ENCODE assay signal across 8 cellular contexts in the genomic region with DNA sequence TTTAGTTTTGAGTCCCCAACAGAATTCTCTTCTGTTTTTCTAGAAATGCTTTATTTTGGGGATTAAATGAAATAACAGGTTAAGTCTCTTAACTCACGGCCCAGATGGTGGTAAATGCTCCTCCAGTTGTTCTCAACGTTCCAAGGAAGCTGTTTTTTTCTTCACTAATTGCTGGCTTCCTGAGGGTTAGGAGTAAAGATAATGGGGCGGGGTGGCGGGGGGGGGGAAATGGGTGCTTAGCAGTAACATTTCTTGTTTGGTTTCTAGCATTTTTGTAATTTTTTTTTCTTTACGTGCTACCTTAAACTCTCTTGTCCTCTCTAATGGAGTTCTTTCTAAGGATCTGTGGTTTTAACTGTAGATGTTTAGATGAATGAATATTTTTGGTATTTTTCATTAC. TPM values are rescaled to one million over a fixed set of nuclear protein-coding genes. Genes with fewer than 3 reads are reported as not detected.
DNase-seq lines count a peak whose midpoint lies in the region; ATAC-seq and TF ChIP-seq lines count a peak whose summit lies in the region.

No MANE protein-coding gene starts in this region.

- peak; percentile 56 for DNase-seq in ELR (ENCODE audit: low read depth)
- no peak for DNase-seq in OCI-LY7 (ENCODE audit: low spot score)
- no peak for DNase-seq in epithelial cell of esophagus (ENCODE audit: low read depth)
- no peak for DNase-seq in ovary
- DNase-seq in GM03348 (ENCODE audit: low spot score), result no peak

- CTCF ChIA-PET in OCI-LY7 (lab: Charles Lee; ENCODE audit: unreplicated experiment), result no interaction called here

- H3K4me2 ChIP-seq in OCI-LY7 (ENCODE audit: low read length), result peak overlapping the region; percentile 85

- H3K9me3 ChIP-seq in OCI-LY7 (ENCODE audit: low read length) (no peaks in the 10 kb centered on the region), ovary (no peaks in the 10 kb centered on the region)

- ATAC-seq in HG03521 (IDR thresholded peaks at IDR 0.05; ENCODE audit: unreplicated experiment) (no peak), HG02642 (IDR thresholded peaks at IDR 0.05; ENCODE audit: poor library complexity, unreplicated experiment) (no peak), HG03460 (IDR thresholded peaks at IDR 0.05; ENCODE audit: unreplicated experiment) (no peak)

- no TSS peak for BruUV-seq in OCI-LY7 (replicated peaks; lab: Mats Ljungman, UMichigan)

- POLR2A ChIA-PET in OCI-LY7 (lab: Charles Lee), result interaction anchor here (0.8 kb wide), 1 partner anchor 96 kb away, joined by 4 read pairs; no protein-coding TSS in a partner anchor

- H3K27ac ChIP-seq in OCI-LY7 (ENCODE audit: low read depth, low read length, poor library complexity, severe bottlenecking) (peak overlapping the region; percentile 13), ovary (peak overlapping the region; percentile 88 to 93)

- H3K4me1 ChIP-seq in OCI-LY7 (ENCODE audit: insufficient read depth, low read length, poor library complexity, severe bottlenecking) (peaks cover 67% of the 10 kb centered on the region), ovary (ENCODE audit: insufficient read depth) (peaks cover 15% of the 10 kb centered on the region)

- H3K79me2 ChIP-seq in OCI-LY7 (ENCODE audit: insufficient read depth, low read depth, low read length), result peaks cover 72% of the 10 kb centered on the region

- H2AFZ ChIP-seq in OCI-LY7 (ENCODE audit: low read length), result no peak overlapping the region

- intact Hi-C loops in OCI-LY7 (cut with micrococcal nuclease; ENCODE audit: unreplicated experiment) (loop anchor here (10.0 kb wide), 1 partner anchor 408 kb away; a partner anchor contains a TSS), ovary (cut with DNase I) (loop anchor here in 2 of 4 donors (5.0 to 10.0 kb wide), 2 partner anchors 152 to 174 kb away; a partner anchor contains a TSS)

- TF ChIP-seq EP300 in ovary (IDR thresholded peaks at IDR 0.05), result no peak

- peaks cover 64% of the 10 kb centered on the region for H4K20me1 ChIP-seq in OCI-LY7 (ENCODE audit: insufficient read depth, low read length)

- H3K9me2 ChIP-seq in OCI-LY7 (ENCODE audit: insufficient read depth, low read length), result no peaks in the 10 kb centered on the region

- H3K27me3 ChIP-seq in ovary, result no peaks in the 10 kb centered on the region

- peaks cover 71% of the 10 kb centered on the region for H3K36me3 ChIP-seq in OCI-LY7 (ENCODE audit: insufficient read depth, low read length)
- H3K36me3 ChIP-seq in ovary, result no peaks in the 10 kb centered on the region

- TF ChIP-seq POLR2A in ovary (IDR thresholded peaks at IDR 0.05), result no peak

- no peak for TF ChIP-seq CTCF in OCI-LY7 (conservative IDR thresholded peaks at IDR 0.05; ENCODE audit: low read length)
- TF ChIP-seq CTCF in epithelial cell of esophagus (IDR thresholded peaks at IDR 0.05; ENCODE audit: insufficient read depth, low read depth, low read length, missing control alignments), result no peak
- no peak for TF ChIP-seq CTCF in ovary (IDR thresholded peaks at IDR 0.05)

- peak overlapping the region; percentile 97 for H3K4me3 ChIP-seq in OCI-LY7 (ENCODE audit: low read depth, low read length, poor library complexity, severe bottlenecking)
- peak overlapping the region; percentile 100 for H3K4me3 ChIP-seq in epithelial cell of esophagus (ENCODE audit: low read length)
- peak overlapping the region; percentile 79 for H3K4me3 ChIP-seq in ovary

- 1% methylated on average over 5 of the region's 5 CpGs for WGBS in ovary, 3 donors

RNA-seq across cellular contexts. Expression of a gene that starts 2.2 kb away (rescaled TPM):
- 316 and 557 TPM in 2 replicates for total RNA-seq in OCI-LY7 (2014; rRNA removed; shearing (Covaris generic))
- total RNA-seq in OCI-LY7 (2022) (498 and 539 TPM in 2 replicates), ovary (100 to 1,000 TPM; 146 to 345 (median 280) TPM)
- polyA plus RNA-seq in ovary, result 100 to 1,000 TPM; 244 to 267 TPM

RNA-seq across cellular contexts. Expression of a gene that starts 49.1 kb away (rescaled TPM):
- 22.4 and 29.4 TPM in 2 replicates for total RNA-seq in OCI-LY7 (2014; rRNA removed; shearing (Covaris generic))
- 42.5 and 46.5 TPM in 2 replicates for total RNA-seq in OCI-LY7 (2022)
- total RNA-seq in ovary, result 10 to 100 TPM in 6 of 7 donors, 1 to 10 TPM in 1; 8.9 to 24.2 (median 15.5) TPM
- polyA plus RNA-seq in ovary, result 10 to 100 TPM in 1 of 2 donors, 1 to 10 TPM in 1; 9.0 to 35.4 TPM
